In genomic region chr12:117662620-117663395, GRCh38 we compare ENCODE assay signal across 18 cellular contexts.
DNase-seq lines count a peak whose midpoint lies in the region; ATAC-seq and FAIRE-seq lines count a peak whose summit lies in the region.
"Had no signal": no experiment of that assay in that cellular context is flagged by ENCODE, and none has a peak within 500 bp of the region (broad histone marks: within the 10 kb centered on the region; RNA-seq: fewer than 3 reads in every experiment).

No MANE protein-coding gene starts in this region.

- in situ Hi-C loops in ACHN (cut with HindIII; ENCODE audit: low pct_ligation_motif_present, low pct_unique_long_range_greater_than_20kb, low sequenced_read_pairs) = no loop called here

- DNase-seq in ACHN = peak; percentile 57
- peak; percentile 36 for DNase-seq in LoVo (ENCODE audit: low spot score)
- peak; percentile 16 for DNase-seq in RCC 7860 (ENCODE audit: low spot score)
- DNase-seq in glomerular visceral epithelial cell (ENCODE audit: extremely low spot score) = peak; percentile 83
- DNase-seq in activated T-helper 1 cell treated with anti-CD3 and anti-CD28 coated beads, Interleukin-12 subunit alpha, Interleukin-12 subunit beta, Interleukin-2, Interleukin-4 antibody, amounts not matched to agents 30 ng/mL and 10 ng/mL and 1 ng/mL, durations not matched to agents 14 hours and 24 hours and 36 hours (ENCODE audit: low spot score) = no peak
- no peak for DNase-seq in stimulated activated naive CD4-positive, alpha-beta T cell treated with Interleukin-2 at 50 U/mL for 16 hours (lab: John Stamatoyannopoulos, UW)
- DNase-seq: activated B cell treated with CpG ODN at 0.5 μM for 24 hours; activated CD4-positive, alpha-beta T cell treated with anti-CD3 and anti-CD28 coated beads, Interleukin-2, amount 50 U/mL, for 4 hours; esophagus squamous epithelium; islet precursor cell; NCI-H1105; sigmoid colon; stimulated activated naive CD8-positive, alpha-beta T cell treated with anti-CD3 and anti-CD28 coated beads, Interleukin-15, Interleukin-2, amounts not matched to agents 100 U/mL and 50 U/mL, for 24 hours had no signal

- H3K4me3 Mint-ChIP-seq in activated T-helper 1 cell treated with anti-CD3 and anti-CD28 coated beads, Interleukin-12 subunit alpha, Interleukin-12 subunit beta, Interleukin-2, Interleukin-4 antibody, amounts not matched to agents 30 ng/mL and 10 ng/mL and 1 ng/mL, durations not matched to agents 14 hours and 24 hours and 36 hours = no peak overlapping the region
- H3K4me3 Mint-ChIP-seq: activated B cell treated with CpG ODN at 0.5 μM for 24 hours; activated naive CD4-positive, alpha-beta T cell treated with anti-CD3 and anti-CD28 coated beads, Interleukin-2, amount 50 U/mL, for 24 hours; activated T-helper 17 cell treated with anti-CD3 and anti-CD28 coated beads, Interleukin-2, amount 50 U/mL, for 72 hours had no signal

- no peak overlapping the region for H3K27ac Mint-ChIP-seq in activated T-helper 1 cell treated with anti-CD3 and anti-CD28 coated beads, Interleukin-12 subunit alpha, Interleukin-12 subunit beta, Interleukin-2, Interleukin-4 antibody, amounts not matched to agents 30 ng/mL and 10 ng/mL and 1 ng/mL, durations not matched to agents 14 hours and 24 hours and 36 hours
- H3K27ac Mint-ChIP-seq: activated B cell treated with CpG ODN at 0.5 μM for 24 hours; activated naive CD4-positive, alpha-beta T cell treated with anti-CD3 and anti-CD28 coated beads, Interleukin-2, amount 50 U/mL, for 24 hours; activated T-helper 17 cell treated with anti-CD3 and anti-CD28 coated beads, Interleukin-2, amount 50 U/mL, for 72 hours; progenitor cell of endocrine pancreas had no signal

- intact Hi-C loops in activated T-helper 1 cell treated with anti-CD3 and anti-CD28 coated beads, Interleukin-12 subunit alpha, Interleukin-12 subunit beta, Interleukin-2, Interleukin-4 antibody, amounts not matched to agents 30 ng/mL and 10 ng/mL and 1 ng/mL, durations not matched to agents 14 hours and 24 hours and 36 hours (cut with micrococcal nuclease) = no loop called here

- no peak for FAIRE-seq in RCC 7860 (lab: Jason Lieb, UNC)

- no peaks in the 10 kb centered on the region for H3K9me3 Mint-ChIP-seq in activated T-helper 1 cell treated with anti-CD3 and anti-CD28 coated beads, Interleukin-12 subunit alpha, Interleukin-12 subunit beta, Interleukin-2, Interleukin-4 antibody, amounts not matched to agents 30 ng/mL and 10 ng/mL and 1 ng/mL, durations not matched to agents 14 hours and 24 hours and 36 hours
- H3K9me3 Mint-ChIP-seq: activated B cell treated with CpG ODN at 0.5 μM for 24 hours; activated naive CD4-positive, alpha-beta T cell treated with anti-CD3 and anti-CD28 coated beads, Interleukin-2, amount 50 U/mL, for 24 hours had no signal

- no peaks in the 10 kb centered on the region for H3K36me3 Mint-ChIP-seq in activated T-helper 1 cell treated with anti-CD3 and anti-CD28 coated beads, Interleukin-12 subunit alpha, Interleukin-12 subunit beta, Interleukin-2, Interleukin-4 antibody, amounts not matched to agents 30 ng/mL and 10 ng/mL and 1 ng/mL, durations not matched to agents 14 hours and 24 hours and 36 hours (ENCODE audit: low read depth)
- H3K36me3 Mint-ChIP-seq: activated naive CD4-positive, alpha-beta T cell treated with anti-CD3 and anti-CD28 coated beads, Interleukin-2, amount 50 U/mL, for 24 hours had no signal

- no peak for ATAC-seq in GM18520 (IDR thresholded peaks at IDR 0.05; ENCODE audit: unreplicated experiment)
- no peak for ATAC-seq in HG02588 (IDR thresholded peaks at IDR 0.05; ENCODE audit: unreplicated experiment)
- ATAC-seq: activated T-helper 17 cell treated with anti-CD3 and anti-CD28 coated beads, Interleukin-2, amount 50 U/mL, for 72 hours; stimulated activated naive CD8-positive, alpha-beta T cell treated with anti-CD3 and anti-CD28 coated beads, Interleukin-15, Interleukin-2, amounts not matched to agents 100 U/mL and 50 U/mL, for 24 hours had no signal

- no peaks in the 10 kb centered on the region for H3K27me3 Mint-ChIP-seq in activated T-helper 1 cell treated with anti-CD3 and anti-CD28 coated beads, Interleukin-12 subunit alpha, Interleukin-12 subunit beta, Interleukin-2, Interleukin-4 antibody, amounts not matched to agents 30 ng/mL and 10 ng/mL and 1 ng/mL, durations not matched to agents 14 hours and 24 hours and 36 hours (ENCODE audit: insufficient read depth)

- H3K4me1 Mint-ChIP-seq in activated T-helper 1 cell treated with anti-CD3 and anti-CD28 coated beads, Interleukin-12 subunit alpha, Interleukin-12 subunit beta, Interleukin-2, Interleukin-4 antibody, amounts not matched to agents 30 ng/mL and 10 ng/mL and 1 ng/mL, durations not matched to agents 14 hours and 24 hours and 36 hours (ENCODE audit: low read depth) = no peaks in the 10 kb centered on the region
- H3K4me1 Mint-ChIP-seq: activated B cell treated with CpG ODN at 0.5 μM for 24 hours; activated naive CD4-positive, alpha-beta T cell treated with anti-CD3 and anti-CD28 coated beads, Interleukin-2, amount 50 U/mL, for 24 hours; activated T-helper 17 cell treated with anti-CD3 and anti-CD28 coated beads, Interleukin-2, amount 50 U/mL, for 72 hours had no signal

Comparison
In these comparisons a context has a peak if more than half of its experiments do, and no peak if none do; other contexts are left out.
1. DNase-seq: peak in ACHN (single experiment), LoVo (single experiment), RCC 7860 (single experiment) and glomerular visceral epithelial cell (single experiment); none in activated T-helper 1 cell treated with anti-CD3 and anti-CD28 coated beads, Interleukin-12 subunit alpha, Interleukin-12 subunit beta, Interleukin-2, Interleukin-4 antibody, amounts not matched to agents 30 ng/mL and 10 ng/mL and 1 ng/mL, durations not matched to agents 14 hours and 24 hours and 36 hours (single experiment) and stimulated activated naive CD4-positive, alpha-beta T cell treated with Interleukin-2 at 50 U/mL for 16 hours (single experiment).